9 cellular contexts compared by ENCODE assay signal in genomic region chr1:212699104-212699838, GRCh38. TPM values are rescaled to one million over a fixed set of nuclear protein-coding genes. Genes with fewer than 3 reads are reported as not detected.
DNase-seq lines count a peak whose midpoint lies in the region; ATAC-seq and TF ChIP-seq lines count a peak whose summit lies in the region.
"Had no signal": no experiment of that assay in that cellular context is flagged by ENCODE, and none has a peak within 500 bp of the region (broad histone marks: within the 10 kb centered on the region; RNA-seq: fewer than 3 reads in every experiment).

No MANE protein-coding gene starts in this region.

- H3K9me2 ChIP-seq in DOHH2 (replicated peaks; ENCODE audit: control insufficient read depth, low read length) = no peaks in the 10 kb centered on the region

- peak overlapping the region; percentile 63 for H3K27ac Mint-ChIP-seq in T-helper 2 cell treated with Interferon-gamma antibody and Interleukin-4, amounts not matched to agents 5 μg/mL and 100 μg/mL, for 36 hours

- H3K9me3 Mint-ChIP-seq in T-helper 2 cell treated with Interferon-gamma antibody and Interleukin-4, amounts not matched to agents 5 μg/mL and 100 μg/mL, for 36 hours = no peaks in the 10 kb centered on the region

- peak overlapping the region; percentile 75 for H3K4me2 ChIP-seq in DOHH2 (ENCODE audit: low read length)

- H3K27ac ChIP-seq in DOHH2 (ENCODE audit: low read depth, low read length) (no peak overlapping the region), breast epithelium (peak overlapping the region; percentile 50 to 91)
- H3K27ac ChIP-seq: epithelial cell of prostate had no signal

- H3K36me3 Mint-ChIP-seq in T-helper 2 cell treated with Interferon-gamma antibody and Interleukin-4, amounts not matched to agents 5 μg/mL and 100 μg/mL, for 36 hours (ENCODE audit: low read depth) = peaks cover 11% of the 10 kb centered on the region

- H3K9me3 ChIP-seq in DOHH2 (ENCODE audit: control insufficient read depth, insufficient read depth, low read length) = no peaks in the 10 kb centered on the region
- H3K9me3 ChIP-seq in breast epithelium = no peaks in the 10 kb centered on the region

- no peak for TF ChIP-seq POLR2A in breast epithelium (IDR thresholded peaks at IDR 0.05)

- peaks cover 36% of the 10 kb centered on the region for H3K4me1 ChIP-seq in DOHH2 (ENCODE audit: control insufficient read depth, low read length)
- H3K4me1 ChIP-seq in breast epithelium = peaks cover 0 to 4% of the 10 kb centered on the region in 2 donors

- H3K36me3 ChIP-seq in DOHH2 (ENCODE audit: control insufficient read depth, low read length) (no peaks in the 10 kb centered on the region), breast epithelium (no peaks in the 10 kb centered on the region), kidney epithelial cell (ENCODE audit: control insufficient read depth, insufficient read depth, low read length) (no peaks in the 10 kb centered on the region)

- H3F3A ChIP-seq in DOHH2 (ENCODE audit: control insufficient read depth, insufficient read depth) = peaks cover 10% of the 10 kb centered on the region; the same call in 1 of the 2 replicates

- peak; percentile 70 for DNase-seq in T-helper 2 cell treated with Interferon-gamma antibody and Interleukin-4, amounts not matched to agents 5 μg/mL and 100 μg/mL, for 36 hours (ENCODE audit: low spot score)
- DNase-seq in breast epithelium (ENCODE audit: low spot score in 2 of 2) (no peak), kidney epithelial cell (ENCODE audit: low read depth) (no peak), cerebellum (ENCODE audit: low spot score) (no peak)
- DNase-seq in stimulated activated CD4-positive, alpha-beta T cell treated with anti-CD3 and anti-CD28 coated beads, Interleukin-4, amount 100 ng/mL, for 1 hour = peak; percentile 60

- intact Hi-C loops in breast epithelium (cut with DNase I; ENCODE audit: low total_unique reads) = no loop called here

- no peaks in the 10 kb centered on the region for H3K79me2 ChIP-seq in DOHH2 (ENCODE audit: control insufficient read depth, low read length)

- no peaks in the 10 kb centered on the region for H4K20me1 ChIP-seq in DOHH2 (ENCODE audit: control insufficient read depth, insufficient read depth, low read depth, low read length)

- H3K4me3 ChIP-seq in DOHH2 (ENCODE audit: low read length) (peak overlapping the region; percentile 69), breast epithelium (peak overlapping the region; percentile 54 to 95 (median 67)), kidney epithelial cell (ENCODE audit: low read depth, low read length) (peak overlapping the region; percentile 40)

- H3K4me3 Mint-ChIP-seq in T-helper 2 cell treated with Interferon-gamma antibody and Interleukin-4, amounts not matched to agents 5 μg/mL and 100 μg/mL, for 36 hours = peak overlapping the region; percentile 80

- TF ChIP-seq CTCF in DOHH2 (IDR thresholded peaks at IDR 0.05; ENCODE audit: low read depth, low read length, poor library complexity, severe bottlenecking) (peak; percentile 62), LNCAP (IDR thresholded peaks at IDR 0.05) (peak; percentile 70), breast epithelium (IDR thresholded peaks at IDR 0.05) (no peak), kidney epithelial cell (IDR thresholded peaks at IDR 0.05; ENCODE audit: insufficient read depth, low read length, poor library complexity, severe bottlenecking) (peak; percentile 50)

- peaks cover 54% of the 10 kb centered on the region for H3K4me1 Mint-ChIP-seq in T-helper 2 cell treated with Interferon-gamma antibody and Interleukin-4, amounts not matched to agents 5 μg/mL and 100 μg/mL, for 36 hours (ENCODE audit: low read depth)

- ATAC-seq in GM21723 (IDR thresholded peaks at IDR 0.05; ENCODE audit: unreplicated experiment) = peak; percentile 58

- H3K27me3 Mint-ChIP-seq in T-helper 2 cell treated with Interferon-gamma antibody and Interleukin-4, amounts not matched to agents 5 μg/mL and 100 μg/mL, for 36 hours (ENCODE audit: low read depth) = no peaks in the 10 kb centered on the region

- H3K27me3 ChIP-seq in DOHH2 (ENCODE audit: control insufficient read depth, low read length) (peaks cover 90% of the 10 kb centered on the region), breast epithelium (no peaks in the 10 kb centered on the region), kidney epithelial cell (ENCODE audit: control insufficient read depth, insufficient read depth, low read length) (peaks cover 26% of the 10 kb centered on the region)

RNA-seq across cellular contexts. Expression of gene BATF3, which starts 0.4 kb away (rescaled TPM):
- total RNA-seq in breast epithelium = 1 to 10 TPM; 1.0 to 7.5 (median 1.9) TPM
- 0.89 and 5.4 TPM in 2 replicates for total RNA-seq in kidney epithelial cell
- 0.91 TPM for total RNA-seq in cerebellum

Comparison
In these comparisons a context has a peak if more than half of its experiments do, and no peak if none do; other contexts are left out.
1. CTCF ChIP-seq: peak in DOHH2 (single experiment), LNCAP (single experiment) and kidney epithelial cell (single experiment); none in breast epithelium (0 of 3).
2. DNase-seq: peak in T-helper 2 cell treated with Interferon-gamma antibody and Interleukin-4, amounts not matched to agents 5 μg/mL and 100 μg/mL, for 36 hours (single experiment) and stimulated activated CD4-positive, alpha-beta T cell treated with anti-CD3 and anti-CD28 coated beads, Interleukin-4, amount 100 ng/mL, for 1 hour (single experiment); none in breast epithelium (0 of 2), kidney epithelial cell (single experiment) and cerebellum (single experiment).
3. Peak in every context shown above with its lines, with median percentiles within 50 percentile points of each other: H3K4me3 ChIP-seq.